Comparison of ENCODE assay signal across 1 cellular context in genomic region chr3:193794002-193794835, GRCh38.
A peak's percentile ranks its signal among the peaks of the same experiment; 100 is the strongest.
TF ChIP-seq lines count a peak whose summit lies in the region.

No MANE protein-coding gene starts in this region.

TF ChIP-seq in K562, 482 proteins besides CTCF, POLR2A, EP300 and RAD21 (continued from another document and continues in another):
- TF ChIP-seq MEF2D (tag; conservative IDR thresholded peaks at IDR 0.05; ENCODE audit: low read depth) (peak; percentile 12; the same call in 1 of the 2 replicates), PKNOX1 (IDR thresholded peaks at IDR 0.05) (peak; percentile 98), GATAD2B (IDR thresholded peaks at IDR 0.05; ENCODE audit: borderline replicate concordance) (no peak), ZNF23 (CRISPR knock-in tag; IDR thresholded peaks at IDR 0.05) (no peak), POLR2H (tag; IDR thresholded peaks at IDR 0.05; ENCODE audit: low read depth) (peak; percentile 72), TFAP4 (CRISPR knock-in tag; IDR thresholded peaks at IDR 0.05; ENCODE audit: borderline replicate concordance) (peak; percentile 41; the same call in 1 of the 2 replicates), RUNX1 (IDR thresholded peaks at IDR 0.05; ENCODE audit: low read depth) (no peak), MCM3 (IDR thresholded peaks at IDR 0.05) (no peak), EP400 (IDR thresholded peaks at IDR 0.05) (peak; percentile 90), IFI16 (CRISPR knock-in tag; IDR thresholded peaks at IDR 0.05) (no peak), SMARCA4 (IDR thresholded peaks at IDR 0.05) (peak; percentile 55; the same call in 1 of the 2 replicates), RREB1 (CRISPR knock-in tag; IDR thresholded peaks at IDR 0.05) (0 out of 2 replicates have a peak, but pooled peaks have one; percentile 42), NCOA1 (IDR thresholded peaks at IDR 0.05; ENCODE audit: low read depth) (no peak), RERE (CRISPR knock-in tag; IDR thresholded peaks at IDR 0.05; ENCODE audit: borderline replicate concordance) (no peak), FOXJ2 (tag; IDR thresholded peaks at IDR 0.05) (peak; percentile 53; the same call in 1 of the 2 replicates), KLF16 (IDR thresholded peaks at IDR 0.05) (0 out of 2 replicates have a peak, but pooled peaks have one; percentile 6), ZNF311 (CRISPR knock-in tag; IDR thresholded peaks at IDR 0.05) (peak; percentile 53; the same call in 1 of the 2 replicates), SMC3 (conservative IDR thresholded peaks at IDR 0.05; ENCODE audit: insufficient read depth, low read depth, low read length) (no peak), FOXK2 (conservative IDR thresholded peaks at IDR 0.05 in 1 of 2, IDR thresholded peaks at IDR 0.05 in 1 of 2; ENCODE audit: low read depth in 2 of 2) (peak; percentile 53 to 62; a peak in 2 of 4 replicates), GATAD2A (IDR thresholded peaks at IDR 0.05) (0 out of 2 replicates have a peak, but pooled peaks have one; percentile 50), BDP1 (IDR thresholded peaks at IDR 0.05; ENCODE audit: insufficient read depth, insufficient read length) (no peak), ZNF318 (IDR thresholded peaks at IDR 0.05; ENCODE audit: borderline replicate concordance in 1 of 2, low read depth in 1 of 2) (peak in 1 of 2 experiments; percentile 56; a peak in 2 of 4 replicates), CCNT2 (IDR thresholded peaks at IDR 0.05; ENCODE audit: borderline replicate concordance, extremely low read depth, insufficient read length, low read depth, low read length) (no peak), ELK1 (CRISPR knock-in tag; IDR thresholded peaks at IDR 0.05) (no peak), SPI1 (IDR thresholded peaks at IDR 0.05; ENCODE audit: borderline replicate concordance, low read depth, low read length) (no peak), KDM1A (IDR thresholded peaks at IDR 0.05) (peak in 1 of 2 experiments; percentile 16; a peak in 1 of 4 replicates), NFYB (IDR thresholded peaks at IDR 0.05; ENCODE audit: extremely low read depth, insufficient read length) (no peak), ZNF668 (CRISPR knock-in tag; IDR thresholded peaks at IDR 0.05) (peak; percentile 32; the same call in 1 of the 2 replicates), NFIC (IDR thresholded peaks at IDR 0.05) (peak; percentile 56), TCF15 (CRISPR knock-in tag; IDR thresholded peaks at IDR 0.05) (0 out of 2 replicates have a peak, but pooled peaks have one; percentile 60), SMAD2 (IDR thresholded peaks at IDR 0.05; ENCODE audit: low read depth, low read length) (no peak), TRIM28 (IDR thresholded peaks at IDR 0.05) (peak; percentile 65; the same call in 1 of the 2 replicates), DPF2 (IDR thresholded peaks at IDR 0.05) (peak; percentile 73; the same call in 1 of the 2 replicates), NFRKB (IDR thresholded peaks at IDR 0.05; ENCODE audit: low read depth) (peak; percentile 70; the same call in 1 of the 2 replicates), SNIP1 (IDR thresholded peaks at IDR 0.05; ENCODE audit: low read depth) (no peak), TOE1 (IDR thresholded peaks at IDR 0.05; ENCODE audit: borderline replicate concordance) (peak; percentile 66; the same call in 1 of the 2 replicates), TOE1 (CRISPR knock-in tag; IDR thresholded peaks at IDR 0.05; ENCODE audit: borderline replicate concordance, low read depth) (no peak)
